ENCODE assay signal across 8 cellular contexts in the genomic region with DNA sequence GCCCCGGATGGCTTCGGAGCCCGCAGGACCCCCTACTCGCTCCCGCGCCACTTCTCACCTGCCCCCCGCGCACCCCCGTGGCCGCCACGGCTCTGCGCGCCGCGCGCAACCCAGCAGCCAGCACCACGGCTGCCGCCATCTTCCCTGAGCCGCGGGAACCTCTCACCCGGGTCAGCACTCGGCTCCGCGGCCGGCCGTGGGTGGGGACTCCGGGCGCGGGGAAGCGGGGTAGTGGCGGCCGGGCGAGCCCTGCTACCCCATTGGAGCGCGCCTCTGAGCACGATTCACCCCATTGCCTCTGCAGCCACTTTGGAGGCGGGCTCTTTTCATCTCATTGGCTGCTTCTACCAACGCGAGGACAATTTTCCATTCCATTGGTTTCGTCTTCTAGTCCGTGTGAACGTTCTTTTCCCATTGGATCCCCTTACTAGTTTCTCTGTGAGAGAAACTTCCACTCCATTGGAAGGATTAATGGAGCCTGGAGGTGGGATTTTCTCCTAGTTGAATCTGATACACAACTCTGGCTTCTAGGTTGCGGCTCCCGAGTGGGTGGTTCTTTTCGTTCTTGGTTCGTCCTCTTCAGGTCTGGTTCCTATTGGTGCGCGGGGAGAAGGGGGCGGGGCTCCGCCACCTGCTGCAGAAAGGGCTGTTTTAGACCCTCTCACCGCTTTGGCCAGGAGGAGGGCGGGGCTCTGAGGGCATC. TPM values are rescaled to one million over a fixed set of nuclear protein-coding genes. Genes with fewer than 3 reads are reported as not detected.
DNase-seq lines count a peak whose midpoint lies in the region; ATAC-seq, FAIRE-seq and TF ChIP-seq lines count a peak whose summit lies in the region.

A gene (minus strand): TSS at position 202 of the 703 bp plus-strand sequence. CDS start 63 bp downstream, at position 139.

- peak within 1 kb of the TSS; percentile 97 for H3K27ac Mint-ChIP-seq in activated CD8-positive, alpha-beta memory T cell treated with anti-CD3 and anti-CD28 coated beads, Interleukin-2, amount 10 ng/mL, durations not matched to agents 7 days and 5 days

- H2BK20ac ChIP-seq in H1 (ENCODE audit: low read length), result no peak within 1 kb of the TSS

- peaks cover 4% of the 10 kb centered on the region for H3K23me2 ChIP-seq in H1 (ENCODE audit: low read depth, low read length)

- peak within 1 kb of the TSS; percentile 55 for H3K56ac ChIP-seq in H1 (replicated peaks; ENCODE audit: insufficient read length, low read depth, low read length)

- peak; percentile 60 for FAIRE-seq in H1 (lab: Jason Lieb, UNC)

- peak within 1 kb of the TSS; percentile 84 for H3K4me3 Mint-ChIP-seq in activated CD8-positive, alpha-beta memory T cell treated with anti-CD3 and anti-CD28 coated beads, Interleukin-2, amount 10 ng/mL, durations not matched to agents 7 days and 5 days

- peak within 1 kb of the TSS; percentile 61 for H4K5ac ChIP-seq in H1 (ENCODE audit: insufficient read length, low read depth, low read length)

- peak; percentile 72 for ATAC-seq in GM21381 (IDR thresholded peaks at IDR 0.05; ENCODE audit: unreplicated experiment)
- peak; percentile 83 for ATAC-seq in activated CD8-positive, alpha-beta memory T cell treated with anti-CD3 and anti-CD28 coated beads, Interleukin-2, amount 10 ng/mL, durations not matched to agents 7 days and 5 days

- H2BK15ac ChIP-seq in H1 (ENCODE audit: low read length) (no peak within 1 kb of the TSS), mesenchymal stem cell (ENCODE audit: low read depth, poor library complexity, severe bottlenecking) (peak within 1 kb of the TSS; percentile 15)

- no peaks in the 10 kb centered on the region for H3K9me3 Mint-ChIP-seq in activated CD8-positive, alpha-beta memory T cell treated with anti-CD3 and anti-CD28 coated beads, Interleukin-2, amount 10 ng/mL, durations not matched to agents 7 days and 5 days (ENCODE audit: low read depth)

- POLR2A ChIA-PET in H1 (lab: Charles Lee; ENCODE audit: partially characterized antibody), result interaction anchor here (0.8 to 4.5 kb wide), 21 partner anchors 8 to 150 kb away, joined by 3 to 38 read pairs (median 4); a partner anchor contains a TSS

- H3K18ac ChIP-seq in H1 (ENCODE audit: extremely low read depth, low read length) (peak within 1 kb of the TSS; percentile 91), mesenchymal stem cell (ENCODE audit: low read depth in 1 of 2, low read length in 2 of 2) (peak within 1 kb of the TSS; percentile 86 to 98)

- no peak within 1 kb of the TSS for H2BK12ac ChIP-seq in H1 (ENCODE audit: low read depth, low read length)
- H2BK12ac ChIP-seq in mesenchymal stem cell (ENCODE audit: low read length in 2 of 2), result no peak within 1 kb of the TSS

- H3K23ac ChIP-seq in H1 (ENCODE audit: insufficient read length), result no peak within 1 kb of the TSS
- H3K23ac ChIP-seq in mesenchymal stem cell (ENCODE audit: low read length in 2 of 2), result peak within 1 kb of the TSS in 1 of 2 experiments; percentile 81

- peaks cover 2% of the 10 kb centered on the region for H3K27me3 Mint-ChIP-seq in activated CD8-positive, alpha-beta memory T cell treated with anti-CD3 and anti-CD28 coated beads, Interleukin-2, amount 10 ng/mL, durations not matched to agents 7 days and 5 days

- H2BK5ac ChIP-seq in H1 (ENCODE audit: low read depth, low read length) (peak within 1 kb of the TSS; percentile 96), mesenchymal stem cell (ENCODE audit: low read depth, low read length, poor library complexity, severe bottlenecking) (peak within 1 kb of the TSS; percentile 81)

- H3K9me3 ChIP-seq in NT2/D1 (ENCODE audit: insufficient read depth, low read length) (no peaks in the 10 kb centered on the region), H1 (ENCODE audit: insufficient read depth in 2 of 2, low read depth in 1 of 2, low read length in 1 of 2) (no peaks in the 10 kb centered on the region), mesenchymal stem cell (ENCODE audit: control insufficient read depth, low read length) (no peaks in the 10 kb centered on the region)

- H3K36me3 Mint-ChIP-seq in activated CD8-positive, alpha-beta memory T cell treated with anti-CD3 and anti-CD28 coated beads, Interleukin-2, amount 10 ng/mL, durations not matched to agents 7 days and 5 days, result no peaks in the 10 kb centered on the region

- H3K27ac ChIP-seq in H1 (ENCODE audit: low read depth, low read length) (peak within 1 kb of the TSS; percentile 85), mesenchymal stem cell (ENCODE audit: low read length, poor library complexity, severe bottlenecking) (peak within 1 kb of the TSS; percentile 80)

- H3K79me2 ChIP-seq in H1 (ENCODE audit: control insufficient read depth in 1 of 2, insufficient read depth in 2 of 2, low read length in 2 of 2), result no peaks in the 10 kb centered on the region

- H3K14ac ChIP-seq in H1 (ENCODE audit: insufficient read length) (no peak within 1 kb of the TSS), mesenchymal stem cell (ENCODE audit: low read length in 2 of 2) (peak within 1 kb of the TSS in 1 of 2 experiments; percentile 98)

- TF ChIP-seq POLR2A in H1 (IDR thresholded peaks at IDR 0.05; ENCODE audit: control extremely low read depth in 1 of 2, low read depth in 2 of 2, low read length in 2 of 2), result peak; percentile 7 to 79; a peak in 2 of 3 replicates

- H3K4me2 ChIP-seq in H1 (ENCODE audit: insufficient read depth in 1 of 2, low read depth in 2 of 2, low read length in 2 of 2), result peak within 1 kb of the TSS; percentile 75 to 78
- peak within 1 kb of the TSS; percentile 82 for H3K4me2 ChIP-seq in mesenchymal stem cell (ENCODE audit: low read length, poor library complexity, severe bottlenecking)

- H3K4ac ChIP-seq in H1 (replicated peaks; ENCODE audit: insufficient read length, low read depth, low read length) (no peak within 1 kb of the TSS), mesenchymal stem cell (ENCODE audit: low read depth in 1 of 2, low read length in 2 of 2) (peak within 1 kb of the TSS; percentile 76 to 91)

- H4K20me1 ChIP-seq in H1 (replicated peaks in 1 of 2; ENCODE audit: control insufficient read depth in 1 of 2, insufficient read depth in 2 of 2, low read length in 2 of 2), result peaks cover 0 to 2% of the 10 kb centered on the region in 2 experiments

- no peak within 1 kb of the TSS for H2BK120ac ChIP-seq in H1 (replicated peaks; ENCODE audit: low read depth, low read length)
- H2BK120ac ChIP-seq in mesenchymal stem cell (ENCODE audit: low read depth, low read length), result peak within 1 kb of the TSS; percentile 84

- H3K4me1 Mint-ChIP-seq in activated CD8-positive, alpha-beta memory T cell treated with anti-CD3 and anti-CD28 coated beads, Interleukin-2, amount 10 ng/mL, durations not matched to agents 7 days and 5 days, result peaks cover 45% of the 10 kb centered on the region

- no peaks in the 10 kb centered on the region for H3K79me1 ChIP-seq in H1 (ENCODE audit: low read depth, low read length)
- peaks cover 9% of the 10 kb centered on the region for H3K79me1 ChIP-seq in mesenchymal stem cell (replicated peaks; ENCODE audit: low read length, poor library complexity, severe bottlenecking)

- H3K4me1 ChIP-seq in NT2/D1 (ENCODE audit: insufficient read depth, insufficient read length) (peaks cover 5% of the 10 kb centered on the region), H1 (replicated peaks in 1 of 4; ENCODE audit: control insufficient read depth in 3 of 4, insufficient read depth in 4 of 4, low read length in 3 of 4) (peaks cover 0 to 7% (median 4%) of the 10 kb centered on the region in 4 experiments; a peak in 6 of 7 replicates), mesenchymal stem cell (ENCODE audit: control insufficient read depth, insufficient read depth, low read depth, low read length) (peaks cover 13% of the 10 kb centered on the region)

- no peak for TF ChIP-seq RAD21 in H1 (IDR thresholded peaks at IDR 0.05 in 1 of 2, conservative IDR thresholded peaks at IDR 0.05 in 1 of 2; ENCODE audit: low read depth in 2 of 2, low read length in 2 of 2)

- H3K27me3 ChIP-seq in NT2/D1 (ENCODE audit: insufficient read depth, insufficient read length), result peaks cover 8% of the 10 kb centered on the region
- H3K27me3 ChIP-seq in H1 (replicated peaks in 1 of 4; ENCODE audit: control insufficient read depth in 3 of 4, extremely low read depth in 1 of 4, insufficient read depth in 3 of 4, low read length in 3 of 4), result peaks cover 0 to 3% (median 2%) of the 10 kb centered on the region in 4 experiments; a peak in 1 of 7 replicates
- peaks cover 0 to 12% of the 10 kb centered on the region in 2 experiments for H3K27me3 ChIP-seq in mesenchymal stem cell (ENCODE audit: control insufficient read depth in 1 of 2, insufficient read depth in 1 of 2, low read length in 2 of 2)

- no peak for TF ChIP-seq EP300 in H1 (IDR thresholded peaks at IDR 0.05; ENCODE audit: borderline replicate concordance in 1 of 2, low read depth in 2 of 2, low read length in 2 of 2)

- no peak for TF ChIP-seq CTCF in H1 (IDR thresholded peaks at IDR 0.05; ENCODE audit: control extremely low read depth in 1 of 3, insufficient read depth in 1 of 3, low read depth in 1 of 3, low read length in 3 of 3)

- H3K9ac ChIP-seq in NT2/D1 (ENCODE audit: insufficient read length, low read depth) (peak within 1 kb of the TSS; percentile 97), H1 (replicated peaks in 1 of 4; ENCODE audit: extremely low read depth in 1 of 4, low read depth in 3 of 4, low read length in 3 of 4) (peak within 1 kb of the TSS; percentile 77 to 89 (median 84)), mesenchymal stem cell (ENCODE audit: low read length) (peak within 1 kb of the TSS; percentile 86)

- no peak within 1 kb of the TSS for H2AK5ac ChIP-seq in H1 (ENCODE audit: low read depth, low read length)
- H2AK5ac ChIP-seq in mesenchymal stem cell (ENCODE audit: low read length, severe bottlenecking), result peak within 1 kb of the TSS; percentile 25

- 3% methylated on average over 28 of the region's 52 CpGs; no CpG with 5 or more reads in 1 of the 2 experiments for WGBS in H1 (ENCODE audit: extremely low coverage in 1 of 2, insufficient coverage in 1 of 2, insufficient read length in 1 of 2, insufficient replicate concordance in 2 of 2, low coverage in 1 of 2, low lambda C conversion rate in 2 of 2, missing lambda C conversion rate in 1 of 2), 2 experiments
- under 1% methylated on average over 44 of the region's 52 CpGs for WGBS in mesenchymal stem cell

- peak within 1 kb of the TSS; percentile 91 for H3K4me3 ChIP-seq in NT2/D1 (ENCODE audit: insufficient read length, low read depth)
- H3K4me3 ChIP-seq in H1 (ENCODE audit: extremely low read depth in 1 of 4, insufficient read depth in 2 of 4, low read depth in 3 of 4, low read length in 4 of 4), result peak within 1 kb of the TSS; percentile 72 to 98 (median 80)
- H3K4me3 ChIP-seq in mesenchymal stem cell (ENCODE audit: insufficient read depth in 1 of 2, low read depth in 1 of 2, low read length in 2 of 2), result peak within 1 kb of the TSS; percentile 90 to 93

- peaks cover 3% of the 10 kb centered on the region for H3K36me3 ChIP-seq in NT2/D1 (ENCODE audit: insufficient read depth, insufficient read length, low read length)
- H3K36me3 ChIP-seq in H1 (ENCODE audit: control insufficient read depth in 2 of 4, insufficient read depth in 4 of 4, low read length in 3 of 4), result no peaks in the 10 kb centered on the region
- H3K36me3 ChIP-seq in mesenchymal stem cell (ENCODE audit: control insufficient read depth in 1 of 2, insufficient read depth in 2 of 2, low read depth in 1 of 2, low read length in 2 of 2), result peaks cover 3 to 9% of the 10 kb centered on the region in 2 experiments

- CTCF ChIA-PET in activated CD8-positive, alpha-beta memory T cell treated with anti-CD3 and anti-CD28 coated beads, Interleukin-2, amount 10 ng/mL, durations not matched to agents 7 days and 5 days (lab: Charles Lee), result interaction anchor here (0.8 to 3.2 kb wide), 13 partner anchors 8 to 211 kb away, joined by 3 to 14 read pairs (median 3); a partner anchor contains a TSS
- CTCF ChIA-PET in H1 (lab: Charles Lee; ENCODE audit: partially characterized antibody), result interaction anchor here (0.6 to 6.2 kb wide), 20 partner anchors 12 to 154 kb away, joined by 3 to 115 read pairs (median 6); a partner anchor contains a TSS

- H2AFZ ChIP-seq in H1 (ENCODE audit: low read length) (peak within 1 kb of the TSS; percentile 73), mesenchymal stem cell (ENCODE audit: low read depth, low read length) (peak within 1 kb of the TSS; percentile 66)

- peak within 1 kb of the TSS; percentile 88; the same call in 1 of the 2 replicates for H4K8ac ChIP-seq in H1 (ENCODE audit: extremely low read depth, insufficient read depth, low read length)
- peak within 1 kb of the TSS; percentile 93 for H4K8ac ChIP-seq in mesenchymal stem cell (ENCODE audit: low read length)

- DNase-seq in COR-L47 (lab: John Stamatoyannopoulos, UW) (peak; percentile 99), HUDEP-2 (lab: John Stamatoyannopoulos, UW; ENCODE audit: unreplicated experiment in 76 of 76) (peak; percentile 26 to 99 (median 95)), NT2/D1 (ENCODE audit: low read depth, low spot score) (peak; percentile 97), H1 (ENCODE audit: low read depth in 1 of 2, low spot score in 2 of 2) (peak; percentile 93 to 96), mesenchymal stem cell (peak; percentile 100)
- DNase-seq in activated CD8-positive, alpha-beta memory T cell treated with anti-CD3 and anti-CD28 coated beads, Interleukin-2, amount 10 ng/mL, durations not matched to agents 7 days and 5 days, result peak; percentile 100
- peak; percentile 94 for DNase-seq in stimulated activated CD8-positive, alpha-beta memory T cell treated with anti-CD3 and anti-CD28 coated beads, Interleukin-12 subunit alpha, Interleukin-12 subunit beta, amount 100 ng/mL, for 4 hours (ENCODE audit: low read depth)

- H4K91ac ChIP-seq in H1 (replicated peaks; ENCODE audit: insufficient read length, low read length) (peak within 1 kb of the TSS; percentile 30), mesenchymal stem cell (ENCODE audit: low read length) (peak within 1 kb of the TSS; percentile 91)

RNA-seq across cellular contexts. Expression of the gene that starts here (rescaled TPM):
- total RNA-seq in activated CD8-positive, alpha-beta memory T cell treated with anti-CD3 and anti-CD28 coated beads, Interleukin-2, amount 10 ng/mL, durations not matched to agents 7 days and 5 days, result 10 to 100 TPM; 68.9 to 73.5 TPM
- 32.1 and 34.8 TPM in 2 replicates for total RNA-seq in H1 (2021; fragmentation: NEBNext Ultra II Directional; extraction: Animal tissue kit (Norgen Biotek cat#: 25700))
- polyA plus RNA-seq in H1 (2011; rRNA removed), result 51.2 and 62.1 TPM in 2 replicates
- 45.5 TPM for polyA plus RNA-seq in H1 (2011; cell fraction: cytosol; rRNA removed)
- 45.7 TPM for polyA plus RNA-seq in H1 (2011; cell fraction: nucleus; rRNA removed)
- 45.7 to 58.8 TPM (median 49.5 TPM) in 4 replicates for polyA plus RNA-seq in H1 (2012, experiment 1 of 2)
- 85.6 TPM for polyA plus RNA-seq in H1 (2012, experiment 2 of 2)
- polyA plus RNA-seq in H1 (2013, experiment 1 of 2), result 40.1 TPM
- 43.9 TPM for polyA plus RNA-seq in H1 (2013, experiment 2 of 2)
- 11.3 and 13.6 TPM in 2 replicates for polyA minus RNA-seq in H1 (2011; rRNA and poly(A)+ RNA removed)
- 4.0 TPM for polyA minus RNA-seq in H1 (2011; cell fraction: cytosol; rRNA and poly(A)+ RNA removed)
- polyA minus RNA-seq in H1 (2011; cell fraction: nucleus; rRNA and poly(A)+ RNA removed), result 16.9 TPM
- 46.8 TPM for polyA plus RNA-seq in mesenchymal stem cell (2013, experiment 1 of 2)
- 44.6 TPM for polyA plus RNA-seq in mesenchymal stem cell (2013, experiment 2 of 2)

Comparison
In these comparisons a context has a peak if more than half of its experiments do, and no peak if none do; other contexts are left out.
1. Peak in every context shown above with its lines: DNase-seq, ATAC-seq, H3K4me3 ChIP-seq and H3K27ac ChIP-seq.